2 cellular contexts compared by ENCODE assay signal in the genomic region with DNA sequence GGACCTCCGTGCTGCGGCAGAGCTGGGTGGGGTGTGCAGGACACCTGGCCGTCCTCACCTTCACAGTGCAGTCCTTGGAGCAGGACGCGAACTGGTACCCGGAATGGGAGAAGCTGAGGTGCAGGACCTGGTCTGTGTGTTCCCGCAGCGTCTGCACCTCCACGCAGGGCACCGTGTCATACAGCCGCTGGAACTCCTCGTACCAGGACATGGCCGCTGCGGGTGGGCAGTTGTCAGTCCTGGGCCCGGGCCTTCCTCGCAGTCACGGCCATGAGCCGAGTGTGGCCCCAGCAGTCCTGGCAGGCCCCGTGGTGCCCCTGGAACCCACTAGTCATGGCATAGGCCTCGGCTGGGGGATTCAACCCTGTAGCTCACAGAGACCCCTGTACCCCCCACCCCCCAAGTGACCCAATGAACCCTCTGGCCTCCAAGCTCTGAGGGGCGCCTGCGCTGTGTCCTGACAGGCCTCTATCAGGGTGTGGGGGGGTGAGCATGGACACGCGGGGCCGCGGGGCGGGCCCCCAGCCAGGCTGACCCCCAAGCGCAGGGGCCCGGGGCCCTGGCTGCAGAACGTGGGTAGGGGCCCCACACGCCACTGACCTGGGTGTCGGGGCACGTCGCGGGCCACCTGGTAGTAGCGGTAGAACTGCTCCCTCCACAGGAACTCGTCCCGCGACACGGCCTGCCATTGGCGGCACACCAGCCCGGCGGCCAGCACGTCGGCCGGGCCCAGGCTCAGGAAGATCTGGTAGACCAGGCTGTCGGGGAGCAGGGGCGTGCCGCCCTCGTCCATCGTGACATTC.
TF ChIP-seq lines count a peak whose summit lies in the region.

No MANE protein-coding gene starts in this region.

TF ChIP-seq in HEK293, 187 proteins besides CTCF, POLR2A, EP300 and RAD21 (continues in another document):
- TF ChIP-seq ZNF777 (tag by site-specific recombination; IDR thresholded peaks at IDR 0.05; ENCODE audit: borderline replicate concordance) (no peak), ZNF76 (tag by site-specific recombination; IDR thresholded peaks at IDR 0.05; ENCODE audit: borderline replicate concordance, low read depth) (0 out of 2 replicates have a peak, but pooled peaks have one; percentile 16), ZNF19 (tag by site-specific recombination; IDR thresholded peaks at IDR 0.05; ENCODE audit: low read depth) (no peak), ZNF664 (tag by site-specific recombination; IDR thresholded peaks at IDR 0.05) (no peak), ZSCAN23 (tag by site-specific recombination; IDR thresholded peaks at IDR 0.05) (no peak), ZNF510 (tag by site-specific recombination; IDR thresholded peaks at IDR 0.05; ENCODE audit: insufficient replicate concordance) (no peak), KLF7 (tag by site-specific recombination; IDR thresholded peaks at IDR 0.05; ENCODE audit: borderline replicate concordance) (0 out of 2 replicates have a peak, but pooled peaks have one; percentile 15), GLIS2 (tag by site-specific recombination; IDR thresholded peaks at IDR 0.05) (peak; percentile 70), KLF10 (tag by site-specific recombination; IDR thresholded peaks at IDR 0.05) (no peak), MYNN (tag by site-specific recombination; IDR thresholded peaks at IDR 0.05; ENCODE audit: borderline replicate concordance) (no peak), ZNF677 (tag by site-specific recombination; IDR thresholded peaks at IDR 0.05) (no peak), SP2 (tag by site-specific recombination; IDR thresholded peaks at IDR 0.05) (no peak; the same call in 1 of the 2 replicates), ZNF791 (tag by site-specific recombination; IDR thresholded peaks at IDR 0.05) (no peak), ZNF140 (tag by site-specific recombination; IDR thresholded peaks at IDR 0.05) (no peak), ZNF785 (tag by site-specific recombination; IDR thresholded peaks at IDR 0.05) (no peak), ZNF629 (tag by site-specific recombination; IDR thresholded peaks at IDR 0.05) (no peak), ZBTB26 (tag by site-specific recombination; optimal IDR thresholded peaks at IDR 0.05) (peak; percentile 42), ZNF394 (tag by site-specific recombination; IDR thresholded peaks at IDR 0.05; ENCODE audit: borderline replicate concordance) (no peak), ZNF132 (tag by site-specific recombination; IDR thresholded peaks at IDR 0.05; ENCODE audit: borderline replicate concordance) (no peak), ZNF174 (tag by site-specific recombination; IDR thresholded peaks at IDR 0.05) (no peak)
- TF ChIP-seq, protein P1, sequence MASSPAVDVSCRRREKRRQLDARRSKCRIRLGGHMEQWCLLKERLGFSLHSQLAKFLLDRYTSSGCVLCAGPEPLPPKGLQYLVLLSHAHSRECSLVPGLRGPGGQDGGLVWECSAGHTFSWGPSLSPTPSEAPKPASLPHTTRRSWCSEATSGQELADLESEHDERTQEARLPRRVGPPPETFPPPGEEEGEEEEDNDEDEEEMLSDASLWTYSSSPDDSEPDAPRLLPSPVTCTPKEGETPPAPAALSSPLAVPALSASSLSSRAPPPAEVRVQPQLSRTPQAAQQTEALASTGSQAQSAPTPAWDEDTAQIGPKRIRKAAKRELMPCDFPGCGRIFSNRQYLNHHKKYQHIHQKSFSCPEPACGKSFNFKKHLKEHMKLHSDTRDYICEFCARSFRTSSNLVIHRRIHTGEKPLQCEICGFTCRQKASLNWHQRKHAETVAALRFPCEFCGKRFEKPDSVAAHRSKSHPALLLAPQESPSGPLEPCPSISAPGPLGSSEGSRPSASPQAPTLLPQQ (tag by site-specific recombination; IDR thresholded peaks at IDR 0.05), result 0 out of 2 replicates have a peak, but pooled peaks have one; percentile 20
- TF ChIP-seq, protein P2, sequence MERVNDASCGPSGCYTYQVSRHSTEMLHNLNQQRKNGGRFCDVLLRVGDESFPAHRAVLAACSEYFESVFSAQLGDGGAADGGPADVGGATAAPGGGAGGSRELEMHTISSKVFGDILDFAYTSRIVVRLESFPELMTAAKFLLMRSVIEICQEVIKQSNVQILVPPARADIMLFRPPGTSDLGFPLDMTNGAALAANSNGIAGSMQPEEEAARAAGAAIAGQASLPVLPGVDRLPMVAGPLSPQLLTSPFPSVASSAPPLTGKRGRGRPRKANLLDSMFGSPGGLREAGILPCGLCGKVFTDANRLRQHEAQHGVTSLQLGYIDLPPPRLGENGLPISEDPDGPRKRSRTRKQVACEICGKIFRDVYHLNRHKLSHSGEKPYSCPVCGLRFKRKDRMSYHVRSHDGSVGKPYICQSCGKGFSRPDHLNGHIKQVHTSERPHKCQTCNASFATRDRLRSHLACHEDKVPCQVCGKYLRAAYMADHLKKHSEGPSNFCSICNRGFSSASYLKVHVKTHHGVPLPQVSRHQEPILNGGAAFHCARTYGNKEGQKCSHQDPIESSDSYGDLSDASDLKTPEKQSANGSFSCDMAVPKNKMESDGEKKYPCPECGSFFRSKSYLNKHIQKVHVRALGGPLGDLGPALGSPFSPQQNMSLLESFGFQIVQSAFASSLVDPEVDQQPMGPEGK (tag by site-specific recombination; IDR thresholded peaks at IDR 0.05), result peak; percentile 79
- TF ChIP-seq, protein P3, sequence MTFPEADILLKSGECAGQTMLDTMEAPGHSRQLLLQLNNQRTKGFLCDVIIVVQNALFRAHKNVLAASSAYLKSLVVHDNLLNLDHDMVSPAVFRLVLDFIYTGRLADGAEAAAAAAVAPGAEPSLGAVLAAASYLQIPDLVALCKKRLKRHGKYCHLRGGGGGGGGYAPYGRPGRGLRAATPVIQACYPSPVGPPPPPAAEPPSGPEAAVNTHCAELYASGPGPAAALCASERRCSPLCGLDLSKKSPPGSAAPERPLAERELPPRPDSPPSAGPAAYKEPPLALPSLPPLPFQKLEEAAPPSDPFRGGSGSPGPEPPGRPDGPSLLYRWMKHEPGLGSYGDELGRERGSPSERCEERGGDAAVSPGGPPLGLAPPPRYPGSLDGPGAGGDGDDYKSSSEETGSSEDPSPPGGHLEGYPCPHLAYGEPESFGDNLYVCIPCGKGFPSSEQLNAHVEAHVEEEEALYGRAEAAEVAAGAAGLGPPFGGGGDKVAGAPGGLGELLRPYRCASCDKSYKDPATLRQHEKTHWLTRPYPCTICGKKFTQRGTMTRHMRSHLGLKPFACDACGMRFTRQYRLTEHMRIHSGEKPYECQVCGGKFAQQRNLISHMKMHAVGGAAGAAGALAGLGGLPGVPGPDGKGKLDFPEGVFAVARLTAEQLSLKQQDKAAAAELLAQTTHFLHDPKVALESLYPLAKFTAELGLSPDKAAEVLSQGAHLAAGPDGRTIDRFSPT (tag by site-specific recombination; IDR thresholded peaks at IDR 0.05), result no peak

TF ChIP-seq in K562, 482 proteins besides CTCF, POLR2A, EP300 and RAD21 (continues in another document):
- TF ChIP-seq SP2 (IDR thresholded peaks at IDR 0.05; ENCODE audit: extremely low read depth, low read depth, low read length, poor library complexity, severe bottlenecking) (no peak), ZBTB8A (IDR thresholded peaks at IDR 0.05; ENCODE audit: partially characterized antibody) (no peak), NR2C1 (IDR thresholded peaks at IDR 0.05) (no peak), NR2C1 (tag; IDR thresholded peaks at IDR 0.05) (no peak), CBX3 (IDR thresholded peaks at IDR 0.05; ENCODE audit: borderline replicate concordance in 1 of 2, low read length in 2 of 2) (no peak), FIP1L1 (IDR thresholded peaks at IDR 0.05; ENCODE audit: low read depth, low read length, poor library complexity, severe bottlenecking) (peak; percentile 75), TOE1 (IDR thresholded peaks at IDR 0.05; ENCODE audit: borderline replicate concordance) (0 out of 2 replicates have a peak, but pooled peaks have one; percentile 32), TOE1 (CRISPR knock-in tag; IDR thresholded peaks at IDR 0.05; ENCODE audit: borderline replicate concordance, low read depth) (no peak), MYC (IDR thresholded peaks at IDR 0.05; ENCODE audit: low read depth, low read length) (no peak), MYC (CRISPR knock-in tag; IDR thresholded peaks at IDR 0.05; ENCODE audit: borderline replicate concordance, low read depth) (peak; percentile 43; the same call in 1 of the 2 replicates), NRF1 (conservative IDR thresholded peaks at IDR 0.05 in 1 of 2, IDR thresholded peaks at IDR 0.05 in 1 of 2) (peak; percentile 51 to 60; a peak in 3 of 4 replicates), FOXJ3 (CRISPR knock-in tag; IDR thresholded peaks at IDR 0.05) (no peak), ZFX (CRISPR knock-in tag; IDR thresholded peaks at IDR 0.05) (peak; percentile 13; the same call in 1 of the 2 replicates), MAX (CRISPR knock-in tag; IDR thresholded peaks at IDR 0.05) (peak; percentile 37), CLOCK (CRISPR knock-in tag; IDR thresholded peaks at IDR 0.05; ENCODE audit: borderline replicate concordance) (no peak), FOXP4 (CRISPR knock-in tag; IDR thresholded peaks at IDR 0.05; ENCODE audit: borderline replicate concordance) (0 out of 2 replicates have a peak, but pooled peaks have one; percentile 12), SMAD1 (IDR thresholded peaks at IDR 0.05; ENCODE audit: low read depth, low read length, partially characterized antibody) (no peak), SIN3A (IDR thresholded peaks at IDR 0.05; ENCODE audit: borderline replicate concordance in 2 of 2, control insufficient read depth in 1 of 2, low read depth in 2 of 2, low read length in 2 of 2) (peak in 1 of 2 experiments; percentile 36; a peak in 1 of 4 replicates), POU5F1 (IDR thresholded peaks at IDR 0.05; ENCODE audit: borderline replicate concordance, low read depth, low read length, partially characterized antibody) (no peak), MTA2 (IDR thresholded peaks at IDR 0.05; ENCODE audit: low read depth) (no peak), SAFB (IDR thresholded peaks at IDR 0.05; ENCODE audit: borderline replicate concordance, low read depth, low read length) (peak; percentile 57; the same call in 1 of the 2 replicates), ZNF740 (CRISPR knock-in tag; IDR thresholded peaks at IDR 0.05) (peak; percentile 63; the same call in 1 of the 2 replicates), ZNF740 (tag; IDR thresholded peaks at IDR 0.05) (peak in 1 of 2 experiments; percentile 64; a peak in 1 of 4 replicates), SP1 (CRISPR knock-in tag; IDR thresholded peaks at IDR 0.05) (peak; percentile 20; the same call in 1 of the 2 replicates), CHD1 (IDR thresholded peaks at IDR 0.05; ENCODE audit: low read length) (no peak)
- TF ChIP-seq, protein P4, sequence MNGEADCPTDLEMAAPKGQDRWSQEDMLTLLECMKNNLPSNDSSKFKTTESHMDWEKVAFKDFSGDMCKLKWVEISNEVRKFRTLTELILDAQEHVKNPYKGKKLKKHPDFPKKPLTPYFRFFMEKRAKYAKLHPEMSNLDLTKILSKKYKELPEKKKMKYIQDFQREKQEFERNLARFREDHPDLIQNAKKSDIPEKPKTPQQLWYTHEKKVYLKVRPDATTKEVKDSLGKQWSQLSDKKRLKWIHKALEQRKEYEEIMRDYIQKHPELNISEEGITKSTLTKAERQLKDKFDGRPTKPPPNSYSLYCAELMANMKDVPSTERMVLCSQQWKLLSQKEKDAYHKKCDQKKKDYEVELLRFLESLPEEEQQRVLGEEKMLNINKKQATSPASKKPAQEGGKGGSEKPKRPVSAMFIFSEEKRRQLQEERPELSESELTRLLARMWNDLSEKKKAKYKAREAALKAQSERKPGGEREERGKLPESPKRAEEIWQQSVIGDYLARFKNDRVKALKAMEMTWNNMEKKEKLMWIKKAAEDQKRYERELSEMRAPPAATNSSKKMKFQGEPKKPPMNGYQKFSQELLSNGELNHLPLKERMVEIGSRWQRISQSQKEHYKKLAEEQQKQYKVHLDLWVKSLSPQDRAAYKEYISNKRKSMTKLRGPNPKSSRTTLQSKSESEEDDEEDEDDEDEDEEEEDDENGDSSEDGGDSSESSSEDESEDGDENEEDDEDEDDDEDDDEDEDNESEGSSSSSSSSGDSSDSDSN (IDR thresholded peaks at IDR 0.05; ENCODE audit: borderline replicate concordance in 1 of 2, low read depth in 2 of 2, low read length in 2 of 2), result peak; percentile 16 to 55; a peak in 2 of 4 replicates
